ENCODE assay signal across 13 cellular contexts in genomic region chr13:41065098-41065497, GRCh38. TPM values are rescaled to one million over a fixed set of nuclear protein-coding genes. Genes with fewer than 3 reads are reported as not detected.
DNase-seq lines count a peak whose midpoint lies in the region; ATAC-seq and TF ChIP-seq lines count a peak whose summit lies in the region.
"Had no signal": no experiment of that assay in that cellular context is flagged by ENCODE, and none has a peak within 500 bp of the region (broad histone marks: within the 10 kb centered on the region; RNA-seq: fewer than 3 reads in every experiment).

No MANE protein-coding gene starts in this region.

- no peak overlapping the region for H3T11ph ChIP-seq in H9 (ENCODE audit: low read length)

- H3K4me3 ChIP-seq in adrenal gland (peak overlapping the region in 1 of 4 donors; percentile 16), fibroblast of villous mesenchyme (ENCODE audit: low read depth, low read length) (no peak overlapping the region), smooth muscle cell (no peak overlapping the region)
- H3K4me3 ChIP-seq: thyroid gland had no signal

- H3K9me3 ChIP-seq in adrenal gland (replicated peaks in 1 of 3) (no peaks in the 10 kb centered on the region), smooth muscle cell (replicated peaks; ENCODE audit: low read depth) (no peaks in the 10 kb centered on the region), H9 (ENCODE audit: control insufficient read depth, low read depth, low read length) (no peaks in the 10 kb centered on the region)
- H3K9me3 ChIP-seq: thyroid gland had no signal

- TF ChIP-seq POLR2A in adrenal gland (IDR thresholded peaks at IDR 0.05), result no peak

- H2AFZ ChIP-seq in smooth muscle cell (ENCODE audit: low read depth) (no peak overlapping the region), H9 (ENCODE audit: low read length) (no peak overlapping the region)
- H2AFZ ChIP-seq: parathyroid adenoma had no signal

- no peak overlapping the region for H3K9ac ChIP-seq in smooth muscle cell (ENCODE audit: low read depth)
- H3K9ac ChIP-seq in H9 (ENCODE audit: extremely low read depth, insufficient read length, low read length), result no peak overlapping the region
- H3K9ac ChIP-seq: parathyroid adenoma had no signal

- H3K18ac ChIP-seq in H9 (ENCODE audit: insufficient read length, low read depth, low read length), result no peak overlapping the region

- no peak overlapping the region for H2BK15ac ChIP-seq in H9 (ENCODE audit: low read depth, low read length)

- H2AK5ac ChIP-seq in H9 (ENCODE audit: insufficient read length, low read length), result no peak overlapping the region

- H3K36me3 ChIP-seq in adrenal gland (replicated peaks in 1 of 2) (peaks cover 0 to 44% of the 10 kb centered on the region in 2 donors), smooth muscle cell (ENCODE audit: low read depth) (peaks cover 37% of the 10 kb centered on the region)

- no peak overlapping the region for H4K91ac ChIP-seq in H9 (ENCODE audit: insufficient read length, low read depth, low read length)

- no peak overlapping the region for H2BK120ac ChIP-seq in H9 (ENCODE audit: low read depth, low read length, poor library complexity, severe bottlenecking)

- no peak overlapping the region for H2BK5ac ChIP-seq in H9 (ENCODE audit: insufficient read length, low read length)

- H3K27me3 Mint-ChIP-seq in activated naive CD8-positive, alpha-beta T cell treated with anti-CD3 and anti-CD28 coated beads, Interleukin-2, amount 50 U/mL, for 24 hours, result peaks cover 10% of the 10 kb centered on the region
- peaks cover 7% of the 10 kb centered on the region for H3K27me3 Mint-ChIP-seq in H9 (ENCODE audit: low read depth)

- peaks cover 17% of the 10 kb centered on the region for H3F3A ChIP-seq in smooth muscle cell (ENCODE audit: low read depth)

- H3K4me3 Mint-ChIP-seq in activated naive CD8-positive, alpha-beta T cell treated with anti-CD3 and anti-CD28 coated beads, Interleukin-2, amount 50 U/mL, for 24 hours, result no peak overlapping the region
- no peak overlapping the region for H3K4me3 Mint-ChIP-seq in H9
- H3K4me3 Mint-ChIP-seq: activated CD4-positive, alpha-beta T cell treated with anti-CD3 and anti-CD28 coated beads, Interleukin-2, amount 10 ng/mL, durations not matched to agents 7 days and 5 days had no signal

- H3K4ac ChIP-seq in H9 (ENCODE audit: low read depth, low read length), result no peak overlapping the region

- peak; percentile 60 for DNase-seq in GM04504 (ENCODE audit: low read depth)
- no peak for DNase-seq in adrenal gland
- DNase-seq in fibroblast of villous mesenchyme (ENCODE audit: low read depth), result peak; percentile 78
- no peak for DNase-seq in smooth muscle cell (lab: John Stamatoyannopoulos, UW; ENCODE audit: unreplicated experiment)
- no peak for DNase-seq in activated naive CD8-positive, alpha-beta T cell treated with anti-CD3 and anti-CD28 coated beads, Interleukin-2, amount 50 U/mL, for 24 hours
- DNase-seq in H9, result no peak
- no peak for DNase-seq in NOMO-1 treated with dmso at 0.1 percent for 144 hours (lab: John Stamatoyannopoulos, UW; ENCODE audit: unreplicated experiment)
- no peak for DNase-seq in DMS79 (lab: John Stamatoyannopoulos, UW)
- DNase-seq: activated CD4-positive, alpha-beta T cell treated with anti-CD3 and anti-CD28 coated beads, Interleukin-2, amount 10 ng/mL, durations not matched to agents 7 days and 5 days; activated naive CD4-positive, alpha-beta T cell treated with Interleukin-2 at 50 U/mL for 16 hours; NCI-H524; thyroid gland had no signal

- H3K23me2 ChIP-seq in H9 (ENCODE audit: insufficient read length, low read depth, low read length, poor library complexity, severe bottlenecking), result no peaks in the 10 kb centered on the region

- no peak overlapping the region for H2BK12ac ChIP-seq in H9 (ENCODE audit: insufficient read length, low read depth, low read length)

- H4K5ac ChIP-seq in H9 (ENCODE audit: insufficient read length, low read depth, low read length), result no peak overlapping the region

- H3K27ac Mint-ChIP-seq in activated naive CD8-positive, alpha-beta T cell treated with anti-CD3 and anti-CD28 coated beads, Interleukin-2, amount 50 U/mL, for 24 hours, result no peak overlapping the region
- no peak overlapping the region for H3K27ac Mint-ChIP-seq in H9
- H3K27ac Mint-ChIP-seq: activated CD4-positive, alpha-beta T cell treated with anti-CD3 and anti-CD28 coated beads, Interleukin-2, amount 10 ng/mL, durations not matched to agents 7 days and 5 days had no signal

- no peaks in the 10 kb centered on the region for H3K9me3 Mint-ChIP-seq in activated naive CD8-positive, alpha-beta T cell treated with anti-CD3 and anti-CD28 coated beads, Interleukin-2, amount 50 U/mL, for 24 hours
- H3K9me3 Mint-ChIP-seq in H9, result no peaks in the 10 kb centered on the region
- H3K9me3 Mint-ChIP-seq: activated CD4-positive, alpha-beta T cell treated with anti-CD3 and anti-CD28 coated beads, Interleukin-2, amount 10 ng/mL, durations not matched to agents 7 days and 5 days had no signal

- H3K4me2 ChIP-seq in smooth muscle cell, result no peak overlapping the region
- no peak overlapping the region for H3K4me2 ChIP-seq in H9 (ENCODE audit: insufficient read depth, insufficient read length, low read length)

- H3K79me1 ChIP-seq in H9 (ENCODE audit: insufficient read depth, low read depth, low read length, poor library complexity, severe bottlenecking), result no peaks in the 10 kb centered on the region

- no peak overlapping the region for H4K8ac ChIP-seq in H9 (replicated peaks; ENCODE audit: insufficient read length, low read depth, low read length)

- H4K20me1 ChIP-seq in smooth muscle cell (ENCODE audit: low read depth), result peaks cover under 1% of the 10 kb centered on the region
- no peaks in the 10 kb centered on the region for H4K20me1 ChIP-seq in H9 (ENCODE audit: control insufficient read depth, insufficient read depth, insufficient read length)

- H3K4me1 ChIP-seq in adrenal gland (replicated peaks in 1 of 2), result peaks cover 32 to 35% of the 10 kb centered on the region in 2 donors
- H3K4me1 ChIP-seq in smooth muscle cell (ENCODE audit: low read depth), result peaks cover 25% of the 10 kb centered on the region
- H3K4me1 ChIP-seq in H9 (ENCODE audit: insufficient read depth, low read length), result no peaks in the 10 kb centered on the region
- H3K4me1 ChIP-seq: parathyroid adenoma had no signal

- peaks cover 52% of the 10 kb centered on the region for H3K36me3 Mint-ChIP-seq in activated naive CD8-positive, alpha-beta T cell treated with anti-CD3 and anti-CD28 coated beads, Interleukin-2, amount 50 U/mL, for 24 hours (ENCODE audit: low read depth)
- peaks cover 15 to 53% (median 51%) of the 10 kb centered on the region in 3 experiments; a peak in 6 of 7 replicates for H3K36me3 Mint-ChIP-seq in H9 (ENCODE audit: insufficient read depth in 1 of 3, low read depth in 3 of 3)

- no peak overlapping the region for H3K56ac ChIP-seq in H9 (ENCODE audit: insufficient read length, low read depth, low read length)

- H3K23ac ChIP-seq in H9 (ENCODE audit: insufficient read length, low read depth, low read length), result no peak overlapping the region

- ATAC-seq in activated naive CD8-positive, alpha-beta T cell treated with anti-CD3 and anti-CD28 coated beads, Interleukin-2, amount 50 U/mL, for 24 hours, result no peak

- TF ChIP-seq CTCF in adrenal gland (IDR thresholded peaks at IDR 0.05) (no peak), fibroblast of villous mesenchyme (IDR thresholded peaks at IDR 0.05; ENCODE audit: insufficient read depth, low read depth, low read length) (no peak), smooth muscle cell (IDR thresholded peaks at IDR 0.05; ENCODE audit: borderline replicate concordance, insufficient read depth, poor library complexity, severe bottlenecking) (no peak), H9 (conservative IDR thresholded peaks at IDR 0.05) (no peak)

- intact Hi-C loops in adrenal gland (cut with DNase I), result no loop called here

- H3K27ac ChIP-seq in adrenal gland, result peak overlapping the region in 4 of 5 donors; percentile 15 to 97 (median 68)
- peak overlapping the region; percentile 17 for H3K27ac ChIP-seq in smooth muscle cell (ENCODE audit: low read depth)
- no peak overlapping the region for H3K27ac ChIP-seq in H9 (ENCODE audit: insufficient read length, low read depth, low read length)
- H3K27ac ChIP-seq: parathyroid adenoma, thyroid gland had no signal

- no peak overlapping the region for H3K14ac ChIP-seq in H9 (ENCODE audit: insufficient read depth, low read length)

- H3K4me1 Mint-ChIP-seq in activated naive CD8-positive, alpha-beta T cell treated with anti-CD3 and anti-CD28 coated beads, Interleukin-2, amount 50 U/mL, for 24 hours, result peaks cover 45% of the 10 kb centered on the region
- H3K4me1 Mint-ChIP-seq in H9, result peaks cover 11 to 13% of the 10 kb centered on the region in 2 experiments

- H3K27me3 ChIP-seq in adrenal gland (no peaks in the 10 kb centered on the region), smooth muscle cell (ENCODE audit: low read depth) (no peaks in the 10 kb centered on the region), H9 (ENCODE audit: insufficient read depth, low read length) (no peaks in the 10 kb centered on the region)
- H3K27me3 ChIP-seq: thyroid gland had no signal

- H3K79me2 ChIP-seq in smooth muscle cell (ENCODE audit: low read depth) (peaks cover 42% of the 10 kb centered on the region), H9 (ENCODE audit: insufficient read depth, low read length) (no peaks in the 10 kb centered on the region)
- H3K79me2 ChIP-seq: parathyroid adenoma had no signal

- no peak overlapping the region for H2BK20ac ChIP-seq in H9 (ENCODE audit: low read depth, low read length, poor library complexity, severe bottlenecking)

RNA-seq across cellular contexts. Expression of gene WBP4, which starts 3.8 kb away (rescaled TPM):
- 10 to 100 TPM in 5 of 8 donors, 1 to 10 TPM in 3; 8.1 to 19.1 (median 11.5) TPM for total RNA-seq in adrenal gland
- polyA plus RNA-seq in adrenal gland, result 10 to 100 TPM; 21.2 to 28.5 (median 28.0) TPM
- 5.2 and 6.9 TPM in 2 replicates for total RNA-seq in fibroblast of villous mesenchyme
- 4.7 and 9.7 TPM in 2 replicates for total RNA-seq in smooth muscle cell
- 5.0 and 5.9 TPM in 2 replicates for polyA plus RNA-seq in smooth muscle cell
- total RNA-seq in H9 (2021), result 7.1 and 7.2 TPM in 2 replicates

RNA-seq across cellular contexts. Expression of gene ELF1, which starts 46.0 kb away (rescaled TPM):
- total RNA-seq in adrenal gland (10 to 100 TPM; 27.6 to 64.3 (median 54.1) TPM), fibroblast of villous mesenchyme (38.3 and 43.6 TPM in 2 replicates), smooth muscle cell (31.8 and 53.1 TPM in 2 replicates), H9 (2021) (14.8 and 15.5 TPM in 2 replicates)
- polyA plus RNA-seq in adrenal gland (10 to 100 TPM in 2 of 3 donors, 1 to 10 TPM in 1; 6.3 to 36.1 (median 10.4) TPM), smooth muscle cell (21.2 and 28.7 TPM in 2 replicates)

Comparison
In these comparisons a context has a peak if more than half of its experiments do, and no peak if none do; other contexts are left out.
1. DNase-seq: peak in GM04504 (single experiment) and fibroblast of villous mesenchyme (single experiment); none in adrenal gland (0 of 7), smooth muscle cell (single experiment), activated naive CD8-positive, alpha-beta T cell treated with anti-CD3 and anti-CD28 coated beads, Interleukin-2, amount 50 U/mL, for 24 hours (single experiment), H9 (single experiment), NOMO-1 treated with dmso at 0.1 percent for 144 hours (single experiment) and DMS79 (single experiment).